Comparison of ENCODE assay signal across 8 cellular contexts in genomic region chr20:45890997-45891983, GRCh38. TPM values are rescaled to one million over a fixed set of nuclear protein-coding genes. Genes with fewer than 3 reads are reported as not detected.
A peak's percentile ranks its signal among the peaks of the same experiment; 100 is the strongest.
DNase-seq lines count a peak whose midpoint lies in the region; ATAC-seq and TF ChIP-seq lines count a peak whose summit lies in the region.

Gene CTSA, plus strand, starts transcription at chr20:45891335. Its CDS starts 234 bp downstream, at chr20:45891569.
Gene NEURL2, minus strand, starts transcription at chr20:45891208. Its CDS starts 217 bp downstream, at chr20:45890991.

- H3K27me3 ChIP-seq in HUES64 (ENCODE audit: insufficient read depth, low read length) (no peaks in the 10 kb centered on the region; the same call in 1 of the 2 replicates), PC-9 (ENCODE audit: insufficient read depth, low read depth) (no peaks in the 10 kb centered on the region), esophagus squamous epithelium (no peaks in the 10 kb centered on the region)

- CTCF ChIA-PET in Calu3 (lab: Charles Lee) = interaction anchor here (0.7 to 1.0 kb wide), 3 partner anchors 9 to 11 kb away, joined by 3 read pairs; no protein-coding TSS in a partner anchor
- CTCF ChIA-PET in PC-9 (lab: Charles Lee) = interaction anchor here (1.0 kb wide), 1 partner anchor 13 kb away, joined by 3 read pairs; no protein-coding TSS in a partner anchor

- WGBS in HUES64 = 3% methylated on average over 77 of the region's 77 CpGs
- 0% methylated on average over 4 to 27 of the region's 77 CpGs for WGBS in esophagus squamous epithelium, 2 donors

- TF ChIP-seq CTCF in Calu3 (IDR thresholded peaks at IDR 0.05; ENCODE audit: unreplicated experiment) (no peak), PC-9 (conservative IDR thresholded peaks at IDR 0.05) (no peak; the same call in 1 of the 2 replicates), esophagus squamous epithelium (IDR thresholded peaks at IDR 0.05) (peak in 1 of 6 experiments; percentile 47)

- peak within 1 kb of the TSS; percentile 68 for H3K9ac ChIP-seq in HUES64 (ENCODE audit: low read depth, low read length)

- H3K27me3 Mint-ChIP-seq in Calu3 (ENCODE audit: unreplicated experiment) = no peaks in the 10 kb centered on the region
- H3K27me3 Mint-ChIP-seq in activated T-cell treated with anti-CD3 and anti-CD28 coated beads, Interleukin-2, amount 50 U/mL, for 72 hours (ENCODE audit: low read depth) = no peaks in the 10 kb centered on the region

- H3K36me3 Mint-ChIP-seq in Calu3 (ENCODE audit: insufficient read depth, unreplicated experiment) = peaks cover 38% of the 10 kb centered on the region
- H3K36me3 Mint-ChIP-seq in activated T-cell treated with anti-CD3 and anti-CD28 coated beads, Interleukin-2, amount 50 U/mL, for 72 hours (ENCODE audit: insufficient read depth in 2 of 2) = peaks cover 0 to 2% of the 10 kb centered on the region in 2 donors

- H3K9me2 ChIP-seq in PC-9 (ENCODE audit: insufficient read depth) = no peaks in the 10 kb centered on the region

- POLR2A ChIA-PET in PC-9 (lab: Charles Lee; ENCODE audit: unreplicated experiment) = interaction anchor here (0.6 kb wide), 1 partner anchor 42 kb away, joined by 8 read pairs; no protein-coding TSS in a partner anchor

- no peaks in the 10 kb centered on the region for H3K9me3 Mint-ChIP-seq in Calu3 (ENCODE audit: low read depth, unreplicated experiment)
- no peaks in the 10 kb centered on the region for H3K9me3 Mint-ChIP-seq in activated T-cell treated with anti-CD3 and anti-CD28 coated beads, Interleukin-2, amount 50 U/mL, for 72 hours

- peak in 2 of 4 donors; percentile 44 to 63 for TF ChIP-seq POLR2A in esophagus squamous epithelium (IDR thresholded peaks at IDR 0.05)

- DNase-seq in Calu3 (peak; percentile 94), PC-9 (peak; percentile 81 to 90), esophagus squamous epithelium (lab: John Stamatoyannopoulos, UW) (peak; percentile 55), myocyte (ENCODE audit: low read depth) (peak; percentile 98)
- DNase-seq in activated T-cell treated with anti-CD3 and anti-CD28 coated beads, Interleukin-2, amount 50 U/mL, for 72 hours = peak; percentile 87 to 92
- peak; percentile 77 to 79 for DNase-seq in stimulated activated CD8-positive, alpha-beta memory T cell treated with anti-CD3 and anti-CD28 coated beads, Interleukin-7, amount 100 ng/mL, for 4 hours (ENCODE audit: low read depth in 2 of 2)

- peak within 1 kb of the TSS; percentile 99 for H2AFZ ChIP-seq in PC-9

- H3K4me1 ChIP-seq in HUES64 (ENCODE audit: insufficient read depth, low read length) = no peaks in the 10 kb centered on the region
- H3K4me1 ChIP-seq in PC-9 (replicated peaks; ENCODE audit: insufficient read depth) = peaks cover 14% of the 10 kb centered on the region; the same call in 1 of the 2 replicates
- H3K4me1 ChIP-seq in esophagus squamous epithelium = peaks cover 23 to 53% (median 23%) of the 10 kb centered on the region in 3 donors

- H3K9me3 ChIP-seq in HUES64 (ENCODE audit: insufficient read depth, low read depth, low read length) = no peaks in the 10 kb centered on the region
- no peaks in the 10 kb centered on the region for H3K9me3 ChIP-seq in PC-9 (ENCODE audit: insufficient read depth, low read depth)
- H3K9me3 ChIP-seq in esophagus squamous epithelium = no peaks in the 10 kb centered on the region

- peak within 1 kb of the TSS; percentile 97 for H3K4me3 Mint-ChIP-seq in Calu3 (ENCODE audit: low read depth, unreplicated experiment)
- peak within 1 kb of the TSS; percentile 94 for H3K4me3 Mint-ChIP-seq in activated T-cell treated with anti-CD3 and anti-CD28 coated beads, Interleukin-2, amount 50 U/mL, for 72 hours

- peaks cover 46% of the 10 kb centered on the region; the same call in 1 of the 2 replicates for H3F3A ChIP-seq in PC-9 (ENCODE audit: insufficient read depth, low read depth)

- H3K4me2 ChIP-seq in PC-9 = peak within 1 kb of the TSS; percentile 98

- H3K4me3 ChIP-seq in HUES64 (ENCODE audit: low read length) (peak within 1 kb of the TSS; percentile 94), PC-9 (peak within 1 kb of the TSS; percentile 82), esophagus squamous epithelium (peak within 1 kb of the TSS; percentile 54 to 92 (median 82))

- H3K27ac Mint-ChIP-seq in Calu3 (ENCODE audit: unreplicated experiment) = peak within 1 kb of the TSS; percentile 95
- H3K27ac Mint-ChIP-seq in activated T-cell treated with anti-CD3 and anti-CD28 coated beads, Interleukin-2, amount 50 U/mL, for 72 hours = peak within 1 kb of the TSS; percentile 82

- BruUV-seq in Calu3 (replicated peaks; lab: Mats Ljungman, UMichigan) = TSS peak; percentile 37
- no TSS peak for BruUV-seq in PC-9 (replicated peaks; lab: Mats Ljungman, UMichigan)

- intact Hi-C loops in Calu3 (cut with micrococcal nuclease; ENCODE audit: unreplicated experiment) = no loop called here
- intact Hi-C loops in PC-9 (cut with micrococcal nuclease; ENCODE audit: unreplicated experiment) = loop anchor here (5.0 kb wide), 1 partner anchor 74 kb away; no protein-coding TSS in a partner anchor
- intact Hi-C loops in esophagus squamous epithelium (cut with DNase I) = loop anchor here (10.0 kb wide), 1 partner anchor 54 kb away; no protein-coding TSS in a partner anchor

- H3K4me1 Mint-ChIP-seq in Calu3 (ENCODE audit: low read depth, unreplicated experiment) = peaks cover 9% of the 10 kb centered on the region
- H3K4me1 Mint-ChIP-seq in activated T-cell treated with anti-CD3 and anti-CD28 coated beads, Interleukin-2, amount 50 U/mL, for 72 hours (ENCODE audit: low read depth) = peaks cover 22% of the 10 kb centered on the region

- peaks cover 13% of the 10 kb centered on the region for H3K79me2 ChIP-seq in PC-9 (ENCODE audit: low read depth)

- H3K27ac ChIP-seq in HUES64 (ENCODE audit: low read depth, low read length) (peak within 1 kb of the TSS; percentile 68), PC-9 (no peak within 1 kb of the TSS), esophagus squamous epithelium (peak within 1 kb of the TSS; percentile 73 to 91 (median 88))

- no peaks in the 10 kb centered on the region for H4K20me1 ChIP-seq in PC-9 (ENCODE audit: insufficient read depth)

- peak; percentile 77 for ATAC-seq in GM21390 (IDR thresholded peaks at IDR 0.05; ENCODE audit: unreplicated experiment)
- peak; percentile 84 for ATAC-seq in activated T-cell treated with anti-CD3 and anti-CD28 coated beads, Interleukin-2, amount 50 U/mL, for 72 hours (replicated peaks in 1 of 2)

- H3K36me3 ChIP-seq in HUES64 (ENCODE audit: insufficient read depth, low read length) (peaks cover 37% of the 10 kb centered on the region), PC-9 (ENCODE audit: low read depth) (peaks cover 12% of the 10 kb centered on the region; the same call in 1 of the 2 replicates), esophagus squamous epithelium (peaks cover 3 to 64% (median 14%) of the 10 kb centered on the region in 3 donors)

RNA-seq across cellular contexts. Expression of gene CTSA, which starts in this region (rescaled TPM):
- total RNA-seq in Calu3 (2022) (164 and 201 TPM in 2 replicates), PC-9 (2021) (123 and 132 TPM in 2 replicates), esophagus squamous epithelium (10 to 100 TPM; 44.5 to 74.8 (median 56.8) TPM), myocyte (218 and 227 TPM in 2 replicates)
- polyA plus RNA-seq in HUES64 (2013, experiment 1 of 2) = 40.1 TPM
- 34.3 TPM for polyA plus RNA-seq in HUES64 (2013, experiment 2 of 2)
- total RNA-seq in activated T-cell treated with anti-CD3 and anti-CD28 coated beads, Interleukin-2, amount 50 U/mL, for 72 hours = 10 to 100 TPM; 37.0 to 59.1 TPM
- polyA plus RNA-seq in myocyte (2012) = 251 TPM

RNA-seq across cellular contexts. Expression of gene NEURL2, which starts in this region (rescaled TPM):
- total RNA-seq in Calu3 (2022) (6.8 and 8.3 TPM in 2 replicates), PC-9 (2021) (6.5 and 9.2 TPM in 2 replicates), esophagus squamous epithelium (1 to 10 TPM; 4.1 to 6.5 (median 5.5) TPM), myocyte (34.3 and 35.1 TPM in 2 replicates)
- polyA plus RNA-seq in HUES64 (2013, experiment 1 of 2) = 2.5 TPM
- polyA plus RNA-seq in HUES64 (2013, experiment 2 of 2) = 2.2 TPM
- 1 to 10 TPM; 2.1 to 3.2 TPM for total RNA-seq in activated T-cell treated with anti-CD3 and anti-CD28 coated beads, Interleukin-2, amount 50 U/mL, for 72 hours
- 10.3 TPM for polyA plus RNA-seq in myocyte (2012)
